In the genomic region with DNA sequence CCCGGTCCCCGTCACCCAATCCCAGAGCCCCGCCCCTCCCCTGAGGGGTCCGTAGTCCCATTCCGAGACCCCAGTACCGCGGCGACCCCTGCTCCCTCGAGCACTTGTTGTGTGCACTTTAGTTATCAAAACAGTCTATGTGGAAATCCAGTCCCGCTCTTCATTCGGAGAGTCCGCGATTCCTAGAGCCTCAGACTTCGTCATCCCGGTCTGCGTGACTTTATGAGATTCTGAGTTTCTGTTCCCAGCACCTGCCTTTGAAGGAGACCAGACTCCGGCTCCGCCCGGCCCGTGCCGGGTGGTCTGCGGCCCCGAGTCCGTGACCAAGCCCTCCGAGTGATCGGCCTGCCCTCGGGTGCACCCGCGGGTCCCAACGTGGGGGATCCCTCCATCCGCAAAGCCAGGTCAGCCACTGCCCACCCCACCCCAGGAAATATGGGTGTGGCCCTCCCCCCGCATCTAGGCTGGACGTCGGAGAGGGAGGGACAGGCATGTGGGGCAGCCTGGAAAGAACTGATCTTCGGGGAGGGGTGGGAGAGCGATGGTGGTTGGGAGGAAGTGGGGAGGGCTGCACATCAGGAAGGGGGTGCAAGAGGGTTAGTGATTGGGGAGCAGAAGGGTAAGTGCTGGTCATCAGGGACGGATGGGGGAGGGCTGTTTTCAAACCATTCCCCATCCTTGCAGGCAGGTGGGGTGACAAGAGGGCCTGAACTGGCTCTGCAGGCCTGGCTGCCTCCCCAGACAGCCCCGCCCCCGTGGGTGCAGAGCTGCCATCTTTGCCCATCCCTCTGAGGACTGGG, we compare ENCODE assay signal across 1 cellular context.
TF ChIP-seq lines count a peak whose summit lies in the region.

No MANE protein-coding gene starts in this region.

TF ChIP-seq in H1, 55 proteins besides CTCF, POLR2A, EP300 and RAD21:
- TF ChIP-seq ASH2L (IDR thresholded peaks at IDR 0.05; ENCODE audit: low read length), result no peak
- TF ChIP-seq TAF1 (IDR thresholded peaks at IDR 0.05; ENCODE audit: low read depth, low read length), result peak; percentile 36; the same call in 1 of the 2 replicates
- TF ChIP-seq TEAD4 (IDR thresholded peaks at IDR 0.05; ENCODE audit: low read depth, low read length), result no peak
- TF ChIP-seq RBBP5 (IDR thresholded peaks at IDR 0.05; ENCODE audit: borderline replicate concordance, low read depth, low read length), result no peak
- TF ChIP-seq NRF1 (IDR thresholded peaks at IDR 0.05; ENCODE audit: low read depth, low read length), result no peak
- TF ChIP-seq CREB1 (IDR thresholded peaks at IDR 0.05), result no peak
- TF ChIP-seq SP1 (IDR thresholded peaks at IDR 0.05; ENCODE audit: low read depth, low read length), result no peak
- peak; percentile 77; the same call in 1 of the 2 replicates for TF ChIP-seq YY1 (IDR thresholded peaks at IDR 0.05; ENCODE audit: low read depth, low read length)
- peak; percentile 13 to 41; a peak in 1 of 4 replicates for TF ChIP-seq SIN3A (conservative IDR thresholded peaks at IDR 0.05 in 1 of 2, IDR thresholded peaks at IDR 0.05 in 1 of 2; ENCODE audit: low read depth in 1 of 2, low read length in 2 of 2)
- TF ChIP-seq, protein P1, sequence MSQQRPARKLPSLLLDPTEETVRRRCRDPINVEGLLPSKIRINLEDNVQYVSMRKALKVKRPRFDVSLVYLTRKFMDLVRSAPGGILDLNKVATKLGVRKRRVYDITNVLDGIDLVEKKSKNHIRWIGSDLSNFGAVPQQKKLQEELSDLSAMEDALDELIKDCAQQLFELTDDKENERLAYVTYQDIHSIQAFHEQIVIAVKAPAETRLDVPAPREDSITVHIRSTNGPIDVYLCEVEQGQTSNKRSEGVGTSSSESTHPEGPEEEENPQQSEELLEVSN (IDR thresholded peaks at IDR 0.05), result no peak
- TF ChIP-seq SP2 (IDR thresholded peaks at IDR 0.05; ENCODE audit: low read length), result no peak
- TF ChIP-seq, protein P2, sequence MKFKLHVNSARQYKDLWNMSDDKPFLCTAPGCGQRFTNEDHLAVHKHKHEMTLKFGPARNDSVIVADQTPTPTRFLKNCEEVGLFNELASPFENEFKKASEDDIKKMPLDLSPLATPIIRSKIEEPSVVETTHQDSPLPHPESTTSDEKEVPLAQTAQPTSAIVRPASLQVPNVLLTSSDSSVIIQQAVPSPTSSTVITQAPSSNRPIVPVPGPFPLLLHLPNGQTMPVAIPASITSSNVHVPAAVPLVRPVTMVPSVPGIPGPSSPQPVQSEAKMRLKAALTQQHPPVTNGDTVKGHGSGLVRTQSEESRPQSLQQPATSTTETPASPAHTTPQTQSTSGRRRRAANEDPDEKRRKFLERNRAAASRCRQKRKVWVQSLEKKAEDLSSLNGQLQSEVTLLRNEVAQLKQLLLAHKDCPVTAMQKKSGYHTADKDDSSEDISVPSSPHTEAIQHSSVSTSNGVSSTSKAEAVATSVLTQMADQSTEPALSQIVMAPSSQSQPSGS (IDR thresholded peaks at IDR 0.05; ENCODE audit: low read length), result no peak
- no peak for TF ChIP-seq FOSL1 (IDR thresholded peaks at IDR 0.05; ENCODE audit: insufficient read depth, low read depth, low read length)
- TF ChIP-seq CBX8 (IDR thresholded peaks at IDR 0.05; ENCODE audit: borderline replicate concordance, low read depth, low read length), result no peak
- TF ChIP-seq BACH1 (IDR thresholded peaks at IDR 0.05; ENCODE audit: low read length), result no peak
- TF ChIP-seq GABPA (IDR thresholded peaks at IDR 0.05; ENCODE audit: borderline replicate concordance, insufficient read depth, low read length), result no peak
- no peak for TF ChIP-seq GTF2F1 (IDR thresholded peaks at IDR 0.05; ENCODE audit: borderline replicate concordance, low read depth, low read length)
- TF ChIP-seq POU5F1 (IDR thresholded peaks at IDR 0.05; ENCODE audit: low read depth, low read length), result no peak
- TF ChIP-seq SUZ12 (IDR thresholded peaks at IDR 0.05; ENCODE audit: low read length), result no peak
- peak in 1 of 2 experiments; percentile 82; a peak in 1 of 4 replicates for TF ChIP-seq HDAC2 (IDR thresholded peaks at IDR 0.05; ENCODE audit: borderline replicate concordance in 1 of 2, low read depth in 2 of 2, low read length in 2 of 2)
- no peak for TF ChIP-seq KDM1A (IDR thresholded peaks at IDR 0.05; ENCODE audit: borderline replicate concordance, low read length)
- TF ChIP-seq BRCA1 (IDR thresholded peaks at IDR 0.05; ENCODE audit: low read depth, low read length), result no peak
- TF ChIP-seq BCL11A (IDR thresholded peaks at IDR 0.05; ENCODE audit: low read depth in 2 of 2, low read length in 2 of 2), result no peak
- no peak for TF ChIP-seq MAFK (IDR thresholded peaks at IDR 0.05; ENCODE audit: low read depth, low read length)
- no peak for TF ChIP-seq SIX5 (IDR thresholded peaks at IDR 0.05; ENCODE audit: low read depth, low read length)
- TF ChIP-seq EGR1 (IDR thresholded peaks at IDR 0.05; ENCODE audit: borderline replicate concordance, low read depth, low read length), result no peak
- no peak for TF ChIP-seq POLR2AphosphoS5 (IDR thresholded peaks at IDR 0.05; ENCODE audit: low read depth, low read length)
- TF ChIP-seq SAP30 (IDR thresholded peaks at IDR 0.05; ENCODE audit: insufficient read depth, insufficient replicate concordance, low read length), result peak; percentile 19
- TF ChIP-seq, protein P3, sequence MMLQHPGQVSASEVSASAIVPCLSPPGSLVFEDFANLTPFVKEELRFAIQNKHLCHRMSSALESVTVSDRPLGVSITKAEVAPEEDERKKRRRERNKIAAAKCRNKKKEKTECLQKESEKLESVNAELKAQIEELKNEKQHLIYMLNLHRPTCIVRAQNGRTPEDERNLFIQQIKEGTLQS (IDR thresholded peaks at IDR 0.05; ENCODE audit: insufficient read depth, low read depth, low read length), result no peak
- TF ChIP-seq, protein P4, sequence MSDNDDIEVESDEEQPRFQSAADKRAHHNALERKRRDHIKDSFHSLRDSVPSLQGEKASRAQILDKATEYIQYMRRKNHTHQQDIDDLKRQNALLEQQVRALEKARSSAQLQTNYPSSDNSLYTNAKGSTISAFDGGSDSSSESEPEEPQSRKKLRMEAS (IDR thresholded peaks at IDR 0.05), result no peak; the same call in 1 of the 2 replicates
- TF ChIP-seq CBX5 (IDR thresholded peaks at IDR 0.05; ENCODE audit: low read depth, low read length), result no peak
- no peak for TF ChIP-seq CEBPB (IDR thresholded peaks at IDR 0.05; ENCODE audit: low read depth, low read length)
